Comparison of ENCODE assay signal across 8 cellular contexts in genomic region chr15:75723847-75724660, GRCh38. TPM values are rescaled to one million over a fixed set of nuclear protein-coding genes. Genes with fewer than 3 reads are reported as not detected.
DNase-seq lines count a peak whose midpoint lies in the region; ATAC-seq, FAIRE-seq and TF ChIP-seq lines count a peak whose summit lies in the region.

No MANE protein-coding gene starts in this region.

- H3K4me3 Mint-ChIP-seq in activated T-cell treated with anti-CD3 and anti-CD28 coated beads, Interleukin-2, amount 50 U/mL, for 72 hours = no peak overlapping the region
- no peak overlapping the region for H3K4me3 Mint-ChIP-seq in neural crest cell

- H3K27ac Mint-ChIP-seq in activated T-cell treated with anti-CD3 and anti-CD28 coated beads, Interleukin-2, amount 50 U/mL, for 72 hours = no peak overlapping the region
- peak overlapping the region; percentile 39 for H3K27ac Mint-ChIP-seq in neural crest cell (ENCODE audit: unreplicated experiment)

- DNase-seq in AG08396 (ENCODE audit: low spot score) = peak; percentile 97
- peak; percentile 85 for DNase-seq in GM20000 (ENCODE audit: low spot score)
- DNase-seq in NCI-H2171 (lab: John Stamatoyannopoulos, UW) = peak; percentile 68
- peak; percentile 28 to 31 for DNase-seq in activated T-cell treated with anti-CD3 and anti-CD28 coated beads, Interleukin-2, amount 50 U/mL, for 72 hours
- DNase-seq in foreskin keratinocyte = peak; percentile 82 to 89
- peak; percentile 47 for DNase-seq in neural crest cell (ENCODE audit: low read depth, low spot score)
- DNase-seq in urothelium cell line (ENCODE audit: low spot score) = peak; percentile 81
- no peak for DNase-seq in NCI-H1930 (lab: John Stamatoyannopoulos, UW)

- peaks cover 16% of the 10 kb centered on the region for H3K4me1 Mint-ChIP-seq in activated T-cell treated with anti-CD3 and anti-CD28 coated beads, Interleukin-2, amount 50 U/mL, for 72 hours (ENCODE audit: low read depth)
- H3K4me1 Mint-ChIP-seq in neural crest cell = peaks cover 22% of the 10 kb centered on the region

- peak overlapping the region; percentile 99 for H3K27ac ChIP-seq in foreskin keratinocyte

- peaks cover 24% of the 10 kb centered on the region for H3K27me3 Mint-ChIP-seq in activated T-cell treated with anti-CD3 and anti-CD28 coated beads, Interleukin-2, amount 50 U/mL, for 72 hours (ENCODE audit: low read depth)
- no peaks in the 10 kb centered on the region for H3K27me3 Mint-ChIP-seq in neural crest cell (ENCODE audit: low read depth)

- ATAC-seq in activated T-cell treated with anti-CD3 and anti-CD28 coated beads, Interleukin-2, amount 50 U/mL, for 72 hours (replicated peaks in 1 of 2) = peak in 1 of 2 donors; percentile 32
- ATAC-seq in foreskin keratinocyte = peak; percentile 88

- no peaks in the 10 kb centered on the region for H3K9me3 Mint-ChIP-seq in activated T-cell treated with anti-CD3 and anti-CD28 coated beads, Interleukin-2, amount 50 U/mL, for 72 hours
- H3K9me3 Mint-ChIP-seq in neural crest cell = no peaks in the 10 kb centered on the region

- FAIRE-seq in urothelium cell line (lab: Jason Lieb, UNC) = peak; percentile 76

- H3K4me1 ChIP-seq in foreskin keratinocyte = peaks cover 13% of the 10 kb centered on the region

- TF ChIP-seq CTCF in GM20000 (IDR thresholded peaks at IDR 0.05; ENCODE audit: extremely low read depth, missing control alignments) (no peak), foreskin keratinocyte (conservative IDR thresholded peaks at IDR 0.05) (no peak), neural crest cell (conservative IDR thresholded peaks at IDR 0.05) (no peak)

- H3K36me3 Mint-ChIP-seq in activated T-cell treated with anti-CD3 and anti-CD28 coated beads, Interleukin-2, amount 50 U/mL, for 72 hours (ENCODE audit: insufficient read depth in 2 of 2) = no peaks in the 10 kb centered on the region
- no peaks in the 10 kb centered on the region for H3K36me3 Mint-ChIP-seq in neural crest cell (ENCODE audit: low read depth)

- peaks cover 7% of the 10 kb centered on the region for H3K27me3 ChIP-seq in foreskin keratinocyte

RNA-seq across cellular contexts. Expression of gene CSPG4, which starts 11.4 kb away (rescaled TPM):
- not detected for total RNA-seq in activated T-cell treated with anti-CD3 and anti-CD28 coated beads, Interleukin-2, amount 50 U/mL, for 72 hours
- total RNA-seq in foreskin keratinocyte (6.0 and 13.3 TPM in 2 replicates), neural crest cell (5.3 and 5.4 TPM in 2 replicates)
- 2.7 and 5.1 TPM in 2 replicates for polyA plus RNA-seq in foreskin keratinocyte

Comparison
In these comparisons a context has a peak if more than half of its experiments do, and no peak if none do; other contexts are left out.
1. DNase-seq: peak in AG08396 (single experiment), GM20000 (single experiment), NCI-H2171 (single experiment), activated T-cell treated with anti-CD3 and anti-CD28 coated beads, Interleukin-2, amount 50 U/mL, for 72 hours (2 of 2), foreskin keratinocyte (2 of 2), neural crest cell (single experiment) and urothelium cell line (single experiment); none in NCI-H1930 (0 of 2).